In the genomic region with DNA sequence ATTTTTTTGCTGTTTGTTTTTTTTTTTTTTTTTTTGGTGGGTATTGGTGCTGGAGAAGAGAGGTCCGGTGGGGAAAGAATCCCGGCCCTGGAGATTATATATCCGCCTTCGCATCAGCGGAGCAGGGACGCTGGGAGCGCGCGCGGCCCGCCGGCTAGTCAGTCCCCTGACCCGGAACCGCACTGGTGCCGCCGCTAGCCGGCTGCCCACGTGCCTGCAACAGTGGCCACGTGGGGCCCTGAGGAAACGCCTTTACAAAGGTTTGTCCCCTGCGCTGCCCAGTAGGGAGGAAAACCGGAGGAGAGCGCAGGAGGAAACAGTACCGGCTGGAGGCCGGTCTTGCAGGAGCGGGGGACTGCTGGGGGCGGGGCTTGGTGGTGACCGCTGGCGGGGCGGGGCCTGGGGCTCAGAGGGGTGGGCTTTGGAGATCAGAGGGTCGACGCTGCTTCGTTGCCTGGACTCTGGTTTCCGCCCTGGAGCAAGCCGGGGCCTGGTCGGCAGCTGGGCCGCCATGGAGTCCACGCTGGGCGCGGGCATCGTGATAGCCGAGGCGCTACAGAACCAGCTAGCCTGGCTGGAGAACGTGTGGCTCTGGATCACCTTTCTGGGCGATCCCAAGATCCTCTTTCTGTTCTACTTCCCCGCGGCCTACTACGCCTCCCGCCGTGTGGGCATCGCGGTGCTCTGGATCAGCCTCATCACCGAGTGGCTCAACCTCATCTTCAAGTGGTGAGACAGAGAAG, we compare ENCODE assay signal across 1 cellular context.
TF ChIP-seq lines count a peak whose summit lies in the region.

A gene with protein sequence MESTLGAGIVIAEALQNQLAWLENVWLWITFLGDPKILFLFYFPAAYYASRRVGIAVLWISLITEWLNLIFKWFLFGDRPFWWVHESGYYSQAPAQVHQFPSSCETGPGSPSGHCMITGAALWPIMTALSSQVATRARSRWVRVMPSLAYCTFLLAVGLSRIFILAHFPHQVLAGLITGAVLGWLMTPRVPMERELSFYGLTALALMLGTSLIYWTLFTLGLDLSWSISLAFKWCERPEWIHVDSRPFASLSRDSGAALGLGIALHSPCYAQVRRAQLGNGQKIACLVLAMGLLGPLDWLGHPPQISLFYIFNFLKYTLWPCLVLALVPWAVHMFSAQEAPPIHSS (plus strand): TSS at position 281 of the 743 bp plus-strand sequence. CDS start 231 bp downstream, at position 512.

TF ChIP-seq in HepG2, 621 proteins besides CTCF, POLR2A, EP300 and RAD21 (continued from another document and continues in another):
- peak; percentile 94 for TF ChIP-seq ZNF335 (CRISPR knock-in tag; IDR thresholded peaks at IDR 0.05)
- TF ChIP-seq ZNF326 (CRISPR knock-in tag; IDR thresholded peaks at IDR 0.05; ENCODE audit: borderline replicate concordance), result no peak
- TF ChIP-seq SRF (IDR thresholded peaks at IDR 0.05; ENCODE audit: low read depth, low read length), result peak; percentile 60; the same call in 1 of the 2 replicates
- no peak for TF ChIP-seq ZC3H4 (CRISPR knock-in tag; IDR thresholded peaks at IDR 0.05; ENCODE audit: borderline replicate concordance)
- TF ChIP-seq, protein P1, sequence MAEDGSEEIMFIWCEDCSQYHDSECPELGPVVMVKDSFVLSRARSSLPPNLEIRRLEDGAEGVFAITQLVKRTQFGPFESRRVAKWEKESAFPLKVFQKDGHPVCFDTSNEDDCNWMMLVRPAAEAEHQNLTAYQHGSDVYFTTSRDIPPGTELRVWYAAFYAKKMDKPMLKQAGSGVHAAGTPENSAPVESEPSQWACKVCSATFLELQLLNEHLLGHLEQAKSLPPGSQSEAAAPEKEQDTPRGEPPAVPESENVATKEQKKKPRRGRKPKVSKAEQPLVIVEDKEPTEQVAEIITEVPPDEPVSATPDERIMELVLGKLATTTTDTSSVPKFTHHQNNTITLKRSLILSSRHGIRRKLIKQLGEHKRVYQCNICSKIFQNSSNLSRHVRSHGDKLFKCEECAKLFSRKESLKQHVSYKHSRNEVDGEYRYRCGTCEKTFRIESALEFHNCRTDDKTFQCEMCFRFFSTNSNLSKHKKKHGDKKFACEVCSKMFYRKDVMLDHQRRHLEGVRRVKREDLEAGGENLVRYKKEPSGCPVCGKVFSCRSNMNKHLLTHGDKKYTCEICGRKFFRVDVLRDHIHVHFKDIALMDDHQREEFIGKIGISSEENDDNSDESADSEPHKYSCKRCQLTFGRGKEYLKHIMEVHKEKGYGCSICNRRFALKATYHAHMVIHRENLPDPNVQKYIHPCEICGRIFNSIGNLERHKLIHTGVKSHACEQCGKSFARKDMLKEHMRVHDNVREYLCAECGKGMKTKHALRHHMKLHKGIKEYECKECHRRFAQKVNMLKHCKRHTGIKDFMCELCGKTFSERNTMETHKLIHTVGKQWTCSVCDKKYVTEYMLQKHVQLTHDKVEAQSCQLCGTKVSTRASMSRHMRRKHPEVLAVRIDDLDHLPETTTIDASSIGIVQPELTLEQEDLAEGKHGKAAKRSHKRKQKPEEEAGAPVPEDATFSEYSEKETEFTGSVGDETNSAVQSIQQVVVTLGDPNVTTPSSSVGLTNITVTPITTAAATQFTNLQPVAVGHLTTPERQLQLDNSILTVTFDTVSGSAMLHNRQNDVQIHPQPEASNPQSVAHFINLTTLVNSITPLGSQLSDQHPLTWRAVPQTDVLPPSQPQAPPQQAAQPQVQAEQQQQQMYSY (CRISPR knock-in tag; IDR thresholded peaks at IDR 0.05), result peak; percentile 71
- TF ChIP-seq KDM6A (CRISPR knock-in tag; IDR thresholded peaks at IDR 0.05; ENCODE audit: low read depth), result no peak
- TF ChIP-seq ZNF781 (CRISPR knock-in tag; IDR thresholded peaks at IDR 0.05; ENCODE audit: borderline replicate concordance, not compliant biosample characterization), result peak; percentile 95
- TF ChIP-seq GFI1 (CRISPR knock-in tag; IDR thresholded peaks at IDR 0.05; ENCODE audit: borderline replicate concordance), result peak; percentile 79; the same call in 1 of the 2 replicates
- peak; percentile 99 for TF ChIP-seq TARDBP (CRISPR knock-in tag; IDR thresholded peaks at IDR 0.05)
- no peak for TF ChIP-seq FIP1L1 (IDR thresholded peaks at IDR 0.05; ENCODE audit: borderline replicate concordance, insufficient read depth, low read depth, low read length)
- TF ChIP-seq, protein P2, sequence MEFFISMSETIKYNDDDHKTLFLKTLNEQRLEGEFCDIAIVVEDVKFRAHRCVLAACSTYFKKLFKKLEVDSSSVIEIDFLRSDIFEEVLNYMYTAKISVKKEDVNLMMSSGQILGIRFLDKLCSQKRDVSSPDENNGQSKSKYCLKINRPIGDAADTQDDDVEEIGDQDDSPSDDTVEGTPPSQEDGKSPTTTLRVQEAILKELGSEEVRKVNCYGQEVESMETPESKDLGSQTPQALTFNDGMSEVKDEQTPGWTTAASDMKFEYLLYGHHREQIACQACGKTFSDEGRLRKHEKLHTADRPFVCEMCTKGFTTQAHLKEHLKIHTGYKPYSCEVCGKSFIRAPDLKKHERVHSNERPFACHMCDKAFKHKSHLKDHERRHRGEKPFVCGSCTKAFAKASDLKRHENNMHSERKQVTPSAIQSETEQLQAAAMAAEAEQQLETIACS (CRISPR knock-in tag; IDR thresholded peaks at IDR 0.05), result peak; percentile 81
- peak; percentile 90 for TF ChIP-seq MED1 (CRISPR knock-in tag; IDR thresholded peaks at IDR 0.05)
- TF ChIP-seq, protein P3, sequence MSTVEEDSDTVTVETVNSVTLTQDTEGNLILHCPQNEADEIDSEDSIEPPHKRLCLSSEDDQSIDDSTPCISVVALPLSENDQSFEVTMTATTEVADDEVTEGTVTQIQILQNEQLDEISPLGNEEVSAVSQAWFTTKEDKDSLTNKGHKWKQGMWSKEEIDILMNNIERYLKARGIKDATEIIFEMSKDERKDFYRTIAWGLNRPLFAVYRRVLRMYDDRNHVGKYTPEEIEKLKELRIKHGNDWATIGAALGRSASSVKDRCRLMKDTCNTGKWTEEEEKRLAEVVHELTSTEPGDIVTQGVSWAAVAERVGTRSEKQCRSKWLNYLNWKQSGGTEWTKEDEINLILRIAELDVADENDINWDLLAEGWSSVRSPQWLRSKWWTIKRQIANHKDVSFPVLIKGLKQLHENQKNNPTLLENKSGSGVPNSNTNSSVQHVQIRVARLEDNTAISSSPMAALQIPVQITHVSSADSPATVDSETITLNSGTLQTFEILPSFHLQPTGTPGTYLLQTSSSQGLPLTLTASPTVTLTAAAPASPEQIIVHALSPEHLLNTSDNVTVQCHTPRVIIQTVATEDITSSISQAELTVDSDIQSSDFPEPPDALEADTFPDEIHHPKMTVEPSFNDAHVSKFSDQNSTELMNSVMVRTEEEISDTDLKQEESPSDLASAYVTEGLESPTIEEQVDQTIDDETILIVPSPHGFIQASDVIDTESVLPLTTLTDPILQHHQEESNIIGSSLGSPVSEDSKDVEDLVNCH (CRISPR knock-in tag; IDR thresholded peaks at IDR 0.05), result no peak
- TF ChIP-seq ZSCAN12 (CRISPR knock-in tag; IDR thresholded peaks at IDR 0.05), result peak; percentile 94; the same call in 1 of the 2 replicates
- TF ChIP-seq SRY (CRISPR knock-in tag; IDR thresholded peaks at IDR 0.05), result peak; percentile 97
- no peak for TF ChIP-seq HMGA1 (CRISPR knock-in tag; conservative IDR thresholded peaks at IDR 0.05)
- TF ChIP-seq NR2F2 (IDR thresholded peaks at IDR 0.05; ENCODE audit: borderline replicate concordance, low read depth), result no peak
- TF ChIP-seq, protein P4, sequence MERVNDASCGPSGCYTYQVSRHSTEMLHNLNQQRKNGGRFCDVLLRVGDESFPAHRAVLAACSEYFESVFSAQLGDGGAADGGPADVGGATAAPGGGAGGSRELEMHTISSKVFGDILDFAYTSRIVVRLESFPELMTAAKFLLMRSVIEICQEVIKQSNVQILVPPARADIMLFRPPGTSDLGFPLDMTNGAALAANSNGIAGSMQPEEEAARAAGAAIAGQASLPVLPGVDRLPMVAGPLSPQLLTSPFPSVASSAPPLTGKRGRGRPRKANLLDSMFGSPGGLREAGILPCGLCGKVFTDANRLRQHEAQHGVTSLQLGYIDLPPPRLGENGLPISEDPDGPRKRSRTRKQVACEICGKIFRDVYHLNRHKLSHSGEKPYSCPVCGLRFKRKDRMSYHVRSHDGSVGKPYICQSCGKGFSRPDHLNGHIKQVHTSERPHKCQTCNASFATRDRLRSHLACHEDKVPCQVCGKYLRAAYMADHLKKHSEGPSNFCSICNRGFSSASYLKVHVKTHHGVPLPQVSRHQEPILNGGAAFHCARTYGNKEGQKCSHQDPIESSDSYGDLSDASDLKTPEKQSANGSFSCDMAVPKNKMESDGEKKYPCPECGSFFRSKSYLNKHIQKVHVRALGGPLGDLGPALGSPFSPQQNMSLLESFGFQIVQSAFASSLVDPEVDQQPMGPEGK (CRISPR knock-in tag; IDR thresholded peaks at IDR 0.05), result peak; percentile 88
- peak; percentile 82 for TF ChIP-seq FOXO1 (CRISPR knock-in tag; IDR thresholded peaks at IDR 0.05)
- TF ChIP-seq SETDB1 (CRISPR knock-in tag; IDR thresholded peaks at IDR 0.05; ENCODE audit: borderline replicate concordance), result no peak; the same call in 1 of the 2 replicates
- no peak for TF ChIP-seq CHD4 (IDR thresholded peaks at IDR 0.05; ENCODE audit: borderline replicate concordance, low read length)
- TF ChIP-seq HMG20A (CRISPR knock-in tag; IDR thresholded peaks at IDR 0.05; ENCODE audit: borderline replicate concordance), result 0 out of 2 replicates have a peak, but pooled peaks have one; percentile 9
- TF ChIP-seq ZC3H13 (CRISPR knock-in tag; IDR thresholded peaks at IDR 0.05), result peak; percentile 93
- peak; percentile 98 for TF ChIP-seq ZFP36L1 (CRISPR knock-in tag; IDR thresholded peaks at IDR 0.05)
- TF ChIP-seq ATM (IDR thresholded peaks at IDR 0.05; ENCODE audit: borderline replicate concordance), result no peak
- TF ChIP-seq HDAC6 (IDR thresholded peaks at IDR 0.05; ENCODE audit: low read depth, low read length), result no peak
- TF ChIP-seq BHLHE40 (IDR thresholded peaks at IDR 0.05; ENCODE audit: low read length), result peak; percentile 96
- 0 out of 2 replicates have a peak, but pooled peaks have one; percentile 54 for TF ChIP-seq ZBTB21 (CRISPR knock-in tag; IDR thresholded peaks at IDR 0.05)
- TF ChIP-seq, protein P5, sequence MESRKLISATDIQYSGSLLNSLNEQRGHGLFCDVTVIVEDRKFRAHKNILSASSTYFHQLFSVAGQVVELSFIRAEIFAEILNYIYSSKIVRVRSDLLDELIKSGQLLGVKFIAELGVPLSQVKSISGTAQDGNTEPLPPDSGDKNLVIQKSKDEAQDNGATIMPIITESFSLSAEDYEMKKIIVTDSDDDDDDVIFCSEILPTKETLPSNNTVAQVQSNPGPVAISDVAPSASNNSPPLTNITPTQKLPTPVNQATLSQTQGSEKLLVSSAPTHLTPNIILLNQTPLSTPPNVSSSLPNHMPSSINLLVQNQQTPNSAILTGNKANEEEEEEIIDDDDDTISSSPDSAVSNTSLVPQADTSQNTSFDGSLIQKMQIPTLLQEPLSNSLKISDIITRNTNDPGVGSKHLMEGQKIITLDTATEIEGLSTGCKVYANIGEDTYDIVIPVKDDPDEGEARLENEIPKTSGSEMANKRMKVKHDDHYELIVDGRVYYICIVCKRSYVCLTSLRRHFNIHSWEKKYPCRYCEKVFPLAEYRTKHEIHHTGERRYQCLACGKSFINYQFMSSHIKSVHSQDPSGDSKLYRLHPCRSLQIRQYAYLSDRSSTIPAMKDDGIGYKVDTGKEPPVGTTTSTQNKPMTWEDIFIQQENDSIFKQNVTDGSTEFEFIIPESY (CRISPR knock-in tag; IDR thresholded peaks at IDR 0.05), result peak; percentile 78; the same call in 1 of the 2 replicates
- no peak for TF ChIP-seq CBX2 (IDR thresholded peaks at IDR 0.05; ENCODE audit: low read depth, low read length)
- peak; percentile 79; the same call in 1 of the 2 replicates for TF ChIP-seq CBX2 (CRISPR knock-in tag; IDR thresholded peaks at IDR 0.05; ENCODE audit: low read depth)
- TF ChIP-seq ZNF354B (CRISPR knock-in tag; IDR thresholded peaks at IDR 0.05), result 0 out of 2 replicates have a peak, but pooled peaks have one; percentile 39
- no peak for TF ChIP-seq DPF2 (CRISPR knock-in tag; IDR thresholded peaks at IDR 0.05; ENCODE audit: borderline replicate concordance, low read depth)
- TF ChIP-seq ZNF547 (CRISPR knock-in tag; IDR thresholded peaks at IDR 0.05), result peak; percentile 98
- peak; percentile 86 for TF ChIP-seq MIXL1 (CRISPR knock-in tag; IDR thresholded peaks at IDR 0.05)
- TF ChIP-seq CC2D1A (CRISPR knock-in tag; IDR thresholded peaks at IDR 0.05), result peak; percentile 42; the same call in 1 of the 2 replicates
- TF ChIP-seq ZNF256 (CRISPR knock-in tag; conservative IDR thresholded peaks at IDR 0.05), result no peak
- peak; percentile 82; the same call in 1 of the 2 replicates for TF ChIP-seq PHF21A (CRISPR knock-in tag; IDR thresholded peaks at IDR 0.05)
- TF ChIP-seq KDM5A (IDR thresholded peaks at IDR 0.05; ENCODE audit: borderline replicate concordance, low read length), result no peak; the same call in 1 of the 2 replicates
- TF ChIP-seq, protein P6, sequence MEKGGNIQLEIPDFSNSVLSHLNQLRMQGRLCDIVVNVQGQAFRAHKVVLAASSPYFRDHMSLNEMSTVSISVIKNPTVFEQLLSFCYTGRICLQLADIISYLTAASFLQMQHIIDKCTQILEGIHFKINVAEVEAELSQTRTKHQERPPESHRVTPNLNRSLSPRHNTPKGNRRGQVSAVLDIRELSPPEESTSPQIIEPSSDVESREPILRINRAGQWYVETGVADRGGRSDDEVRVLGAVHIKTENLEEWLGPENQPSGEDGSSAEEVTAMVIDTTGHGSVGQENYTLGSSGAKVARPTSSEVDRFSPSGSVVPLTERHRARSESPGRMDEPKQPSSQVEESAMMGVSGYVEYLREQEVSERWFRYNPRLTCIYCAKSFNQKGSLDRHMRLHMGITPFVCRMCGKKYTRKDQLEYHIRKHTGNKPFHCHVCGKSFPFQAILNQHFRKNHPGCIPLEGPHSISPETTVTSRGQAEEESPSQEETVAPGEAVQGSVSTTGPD (CRISPR knock-in tag; IDR thresholded peaks at IDR 0.05), result no peak
- peak; percentile 96; the same call in 1 of the 2 replicates for TF ChIP-seq ZNF232 (CRISPR knock-in tag; IDR thresholded peaks at IDR 0.05; ENCODE audit: borderline replicate concordance)
- peak; percentile 98 for TF ChIP-seq ELF1 (CRISPR knock-in tag; IDR thresholded peaks at IDR 0.05)
- peak; percentile 61; the same call in 1 of the 2 replicates for TF ChIP-seq GATA4 (IDR thresholded peaks at IDR 0.05; ENCODE audit: borderline replicate concordance, low read depth)
- TF ChIP-seq, protein P7, sequence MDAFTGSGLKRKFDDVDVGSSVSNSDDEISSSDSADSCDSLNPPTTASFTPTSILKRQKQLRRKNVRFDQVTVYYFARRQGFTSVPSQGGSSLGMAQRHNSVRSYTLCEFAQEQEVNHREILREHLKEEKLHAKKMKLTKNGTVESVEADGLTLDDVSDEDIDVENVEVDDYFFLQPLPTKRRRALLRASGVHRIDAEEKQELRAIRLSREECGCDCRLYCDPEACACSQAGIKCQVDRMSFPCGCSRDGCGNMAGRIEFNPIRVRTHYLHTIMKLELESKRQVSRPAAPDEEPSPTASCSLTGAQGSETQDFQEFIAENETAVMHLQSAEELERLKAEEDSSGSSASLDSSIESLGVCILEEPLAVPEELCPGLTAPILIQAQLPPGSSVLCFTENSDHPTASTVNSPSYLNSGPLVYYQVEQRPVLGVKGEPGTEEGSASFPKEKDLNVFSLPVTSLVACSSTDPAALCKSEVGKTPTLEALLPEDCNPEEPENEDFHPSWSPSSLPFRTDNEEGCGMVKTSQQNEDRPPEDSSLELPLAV (CRISPR knock-in tag; conservative IDR thresholded peaks at IDR 0.05; ENCODE audit: low read depth), result 0 out of 2 replicates have a peak, but pooled peaks have one; percentile 53
- peak; percentile 99 for TF ChIP-seq ZMAT3 (CRISPR knock-in tag; conservative IDR thresholded peaks at IDR 0.05)
- TF ChIP-seq U2AF2 (IDR thresholded peaks at IDR 0.05; ENCODE audit: low read depth, low read length), result no peak
- TF ChIP-seq NKX3-1 (CRISPR knock-in tag; IDR thresholded peaks at IDR 0.05), result peak; percentile 95; the same call in 1 of the 2 replicates
